Comparison of ENCODE assay signal across 26 cellular contexts in the genomic region with DNA sequence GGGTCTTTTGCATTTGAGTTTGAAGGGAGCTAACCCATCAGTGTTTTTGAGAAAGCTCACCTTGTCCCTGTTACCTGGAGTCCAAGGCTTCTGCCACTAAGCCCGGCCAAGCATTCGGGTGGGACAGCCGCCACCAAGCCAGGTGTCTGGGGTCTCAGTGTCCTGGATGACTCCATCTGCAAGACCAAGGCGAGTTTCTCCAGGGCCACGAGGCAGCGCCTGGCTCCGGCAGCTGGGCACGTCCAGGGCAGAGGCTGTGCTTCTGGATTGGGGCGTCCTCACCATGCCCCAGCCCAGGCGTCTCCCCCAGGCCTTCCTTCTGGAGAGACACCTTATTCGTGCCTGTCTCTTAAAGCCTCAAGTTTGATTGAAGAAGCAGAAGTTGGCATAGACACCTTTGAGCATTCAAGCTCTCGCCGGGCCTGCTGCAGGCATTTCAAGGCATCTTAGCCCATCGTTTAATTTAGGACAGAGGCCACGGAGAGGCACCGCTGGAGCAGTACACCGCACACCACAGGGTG. TPM values are rescaled to one million over a fixed set of nuclear protein-coding genes. Genes with fewer than 3 reads are reported as not detected.
A peak's percentile ranks its signal among the peaks of the same experiment; 100 is the strongest.
DNase-seq lines count a peak whose midpoint lies in the region; ATAC-seq and TF ChIP-seq lines count a peak whose summit lies in the region.
"Had no signal": no experiment of that assay in that cellular context is flagged by ENCODE, and none has a peak within 500 bp of the region (broad histone marks: within the 10 kb centered on the region; RNA-seq: fewer than 3 reads in every experiment).

No MANE protein-coding gene starts in this region.

- dilution Hi-C loops in mammary epithelial cell (cut with HindIII; ENCODE audit: low sequenced_read_pairs), result no loop called here

- peaks cover 0 to 19% of the 10 kb centered on the region in 2 donors for H3K4me1 ChIP-seq in breast epithelium
- H3K4me1 ChIP-seq in mammary epithelial cell (ENCODE audit: insufficient read depth, low read length), result no peaks in the 10 kb centered on the region
- H3K4me1 ChIP-seq in osteoblast (ENCODE audit: insufficient read depth, low read length), result peaks cover 5% of the 10 kb centered on the region
- no peaks in the 10 kb centered on the region for H3K4me1 ChIP-seq in urinary bladder (ENCODE audit: insufficient read depth)
- H3K4me1 ChIP-seq in sigmoid colon, result peaks cover 0 to 17% (median 12%) of the 10 kb centered on the region in 4 donors

- no TSS peak for BruUV-seq in mammary epithelial cell (replicated peaks; lab: Mats Ljungman, UMichigan)

- no peak overlapping the region for H2AFZ ChIP-seq in mammary epithelial cell (ENCODE audit: low read depth, low read length)
- no peak overlapping the region for H2AFZ ChIP-seq in osteoblast (ENCODE audit: low read length)

- intact Hi-C loops in breast epithelium (cut with DNase I; ENCODE audit: low total_unique reads), result loop anchor here (5.0 kb wide), 1 partner anchor 235 kb away; no protein-coding TSS in a partner anchor
- intact Hi-C loops in mammary epithelial cell (cut with micrococcal nuclease), result loop anchor here (1.0 to 5.0 kb wide), 3 partner anchors 45 to 235 kb away; no protein-coding TSS in a partner anchor
- intact Hi-C loops in sigmoid colon (cut with DNase I), result loop anchor here (1.0 to 2.0 kb wide), 3 partner anchors 49 to 233 kb away; no protein-coding TSS in a partner anchor

- H3K4me1 Mint-ChIP-seq in chondrocyte (ENCODE audit: low read depth), result no peaks in the 10 kb centered on the region
- peaks cover 5% of the 10 kb centered on the region for H3K4me1 Mint-ChIP-seq in stimulated activated memory B cell treated with anti-CD40 and anti-IgM and Interleukin-4, amounts not matched to agents 10 μg/mL and 1 μg/mL and 100 μg/mL, for 72 hours
- H3K4me1 Mint-ChIP-seq: activated CD4-positive, alpha-beta memory T cell treated with anti-CD3 and anti-CD28 coated beads, Interleukin-2, amount 10 ng/mL, durations not matched to agents 7 days and 5 days; activated naive CD4-positive, alpha-beta T cell treated with anti-CD3 and anti-CD28 coated beads, Interleukin-2, amount 10 ng/mL, durations not matched to agents 7 days and 5 days; CD4-positive, alpha-beta memory T cell had no signal

- H3K9me3 ChIP-seq in breast epithelium (no peaks in the 10 kb centered on the region), mammary epithelial cell (replicated peaks; ENCODE audit: insufficient read depth, low read length) (no peaks in the 10 kb centered on the region), osteoblast (ENCODE audit: low read depth, low read length) (no peaks in the 10 kb centered on the region), sigmoid colon (no peaks in the 10 kb centered on the region)
- H3K9me3 ChIP-seq: left lung, neutrophil had no signal

- no peak overlapping the region for H3K27ac Mint-ChIP-seq in chondrocyte (ENCODE audit: unreplicated experiment)
- H3K27ac Mint-ChIP-seq in stimulated activated memory B cell treated with anti-CD40 and anti-IgM and Interleukin-4, amounts not matched to agents 10 μg/mL and 1 μg/mL and 100 μg/mL, for 72 hours, result no peak overlapping the region
- H3K27ac Mint-ChIP-seq: activated CD4-positive, alpha-beta memory T cell treated with anti-CD3 and anti-CD28 coated beads, Interleukin-2, amount 10 ng/mL, durations not matched to agents 7 days and 5 days; activated naive CD4-positive, alpha-beta T cell treated with anti-CD3 and anti-CD28 coated beads, Interleukin-2, amount 10 ng/mL, durations not matched to agents 7 days and 5 days; activated T-helper 1 cell treated with anti-CD3 and anti-CD28 coated beads, Interleukin-12 subunit alpha, Interleukin-12 subunit beta, Interleukin-2, Interleukin-4 antibody, amounts not matched to agents 30 ng/mL and 10 ng/mL and 1 ng/mL, durations not matched to agents 14 hours and 24 hours and 36 hours; CD4-positive, alpha-beta memory T cell; mesothelial cell of epicardium had no signal

- WGBS in mammary epithelial cell (ENCODE audit: low coverage, missing lambda C conversion rate), result 89% methylated on average over 16 of the region's 17 CpGs
- WGBS in urinary bladder, result 74% methylated on average over 17 of the region's 17 CpGs
- 87 to 91% methylated on average over 17 of the region's 17 CpGs for WGBS in sigmoid colon, 2 donors

- no peaks in the 10 kb centered on the region for H3K9me3 Mint-ChIP-seq in chondrocyte (ENCODE audit: low read depth)
- peaks cover 2% of the 10 kb centered on the region for H3K9me3 Mint-ChIP-seq in stimulated activated memory B cell treated with anti-CD40 and anti-IgM and Interleukin-4, amounts not matched to agents 10 μg/mL and 1 μg/mL and 100 μg/mL, for 72 hours
- H3K9me3 Mint-ChIP-seq: activated CD4-positive, alpha-beta memory T cell treated with anti-CD3 and anti-CD28 coated beads, Interleukin-2, amount 10 ng/mL, durations not matched to agents 7 days and 5 days; activated naive CD4-positive, alpha-beta T cell treated with anti-CD3 and anti-CD28 coated beads, Interleukin-2, amount 10 ng/mL, durations not matched to agents 7 days and 5 days; activated T-helper 1 cell treated with anti-CD3 and anti-CD28 coated beads, Interleukin-12 subunit alpha, Interleukin-12 subunit beta, Interleukin-2, Interleukin-4 antibody, amounts not matched to agents 30 ng/mL and 10 ng/mL and 1 ng/mL, durations not matched to agents 14 hours and 24 hours and 36 hours; CD4-positive, alpha-beta memory T cell; mesothelial cell of epicardium had no signal

- H3K36me3 Mint-ChIP-seq in chondrocyte (ENCODE audit: low read depth), result no peaks in the 10 kb centered on the region
- H3K36me3 Mint-ChIP-seq in stimulated activated memory B cell treated with anti-CD40 and anti-IgM and Interleukin-4, amounts not matched to agents 10 μg/mL and 1 μg/mL and 100 μg/mL, for 72 hours, result no peaks in the 10 kb centered on the region
- H3K36me3 Mint-ChIP-seq: activated naive CD4-positive, alpha-beta T cell treated with anti-CD3 and anti-CD28 coated beads, Interleukin-2, amount 10 ng/mL, durations not matched to agents 7 days and 5 days; CD4-positive, alpha-beta memory T cell; mesothelial cell of epicardium had no signal

- ATAC-seq in stimulated activated memory B cell treated with anti-CD40 and anti-IgM and Interleukin-4, amounts not matched to agents 10 μg/mL and 1 μg/mL and 100 μg/mL, for 72 hours, result no peak

- TF ChIP-seq EP300 in sigmoid colon (IDR thresholded peaks at IDR 0.05), result no peak

- CTCF ChIA-PET in mammary epithelial cell (lab: Charles Lee; ENCODE audit: low non-redundant PET), result interaction anchor here (0.6 to 1.3 kb wide), 2 partner anchors 60 to 215 kb away, joined by 13 to 41 read pairs; no protein-coding TSS in a partner anchor

- H3K36me3 ChIP-seq in breast epithelium (no peaks in the 10 kb centered on the region), mammary epithelial cell (ENCODE audit: insufficient read depth, low read length) (no peaks in the 10 kb centered on the region), osteoblast (ENCODE audit: insufficient read depth, low read length) (peaks cover 54% of the 10 kb centered on the region), urinary bladder (ENCODE audit: insufficient read depth) (no peaks in the 10 kb centered on the region), sigmoid colon (no peaks in the 10 kb centered on the region)
- H3K36me3 ChIP-seq: neutrophil had no signal

- H3K27ac ChIP-seq in breast epithelium, result peak overlapping the region; percentile 66 to 80
- no peak overlapping the region for H3K27ac ChIP-seq in mammary epithelial cell (ENCODE audit: insufficient read depth, low read depth, low read length)
- peak overlapping the region; percentile 66 for H3K27ac ChIP-seq in osteoblast (ENCODE audit: low read depth, low read length)
- H3K27ac ChIP-seq in urinary bladder (ENCODE audit: low read depth), result peak overlapping the region; percentile 14
- H3K27ac ChIP-seq in sigmoid colon, result peak overlapping the region in 2 of 4 donors; percentile 29 to 30
- H3K27ac ChIP-seq: neutrophil had no signal

- H3K27me3 ChIP-seq in breast epithelium (no peaks in the 10 kb centered on the region), mammary epithelial cell (ENCODE audit: insufficient read depth, low read length) (no peaks in the 10 kb centered on the region), osteoblast (ENCODE audit: insufficient read depth, low read length) (no peaks in the 10 kb centered on the region), sigmoid colon (no peaks in the 10 kb centered on the region)
- H3K27me3 ChIP-seq: left lung had no signal

- no peak for DNase-seq in breast epithelium (ENCODE audit: low spot score in 2 of 2)
- DNase-seq in mammary epithelial cell, result no peak
- DNase-seq in chondrocyte (ENCODE audit: low spot score), result peak; percentile 70
- no peak for DNase-seq in osteoblast (ENCODE audit: insufficient read length, low spot score, missing footprints)
- DNase-seq in NCI-H748 (lab: John Stamatoyannopoulos, UW; ENCODE audit: unreplicated experiment), result no peak
- DNase-seq in sigmoid colon, result no peak

- H3K4me3 ChIP-seq in breast epithelium, result no peak overlapping the region
- H3K4me3 ChIP-seq in mammary epithelial cell (replicated peaks in 1 of 3; ENCODE audit: insufficient read depth in 1 of 3, low read depth in 2 of 3, low read length in 3 of 3), result no peak overlapping the region
- no peak overlapping the region for H3K4me3 ChIP-seq in osteoblast (ENCODE audit: insufficient read depth, low read length)
- H3K4me3 ChIP-seq in urinary bladder (ENCODE audit: low read depth, low read length), result no peak overlapping the region
- no peak overlapping the region for H3K4me3 ChIP-seq in sigmoid colon
- H3K4me3 ChIP-seq: left lung had no signal

- no peaks in the 10 kb centered on the region for H3K27me3 Mint-ChIP-seq in chondrocyte (ENCODE audit: low read depth)
- H3K27me3 Mint-ChIP-seq in stimulated activated memory B cell treated with anti-CD40 and anti-IgM and Interleukin-4, amounts not matched to agents 10 μg/mL and 1 μg/mL and 100 μg/mL, for 72 hours, result peaks cover 32% of the 10 kb centered on the region

- H3K79me2 ChIP-seq in mammary epithelial cell (ENCODE audit: insufficient read depth, low read length) (no peaks in the 10 kb centered on the region), osteoblast (ENCODE audit: insufficient read depth, low read length) (peaks cover 79% of the 10 kb centered on the region)

- H4K20me1 ChIP-seq in mammary epithelial cell (ENCODE audit: insufficient read depth, low read length) (no peaks in the 10 kb centered on the region), osteoblast (ENCODE audit: insufficient read depth, low read length) (peaks cover 3% of the 10 kb centered on the region)

- in situ Hi-C loops in mammary epithelial cell (cut with MboI; ENCODE audit: low sequenced_read_pairs in 2 of 2), result loop anchor here (5.0 kb wide), 1 partner anchor 60 kb away; no protein-coding TSS in a partner anchor

- no peak for TF ChIP-seq CTCF in breast epithelium (IDR thresholded peaks at IDR 0.05)
- no peak for TF ChIP-seq CTCF in mammary epithelial cell (conservative IDR thresholded peaks at IDR 0.05 in 1 of 2, IDR thresholded peaks at IDR 0.05 in 1 of 2; ENCODE audit: extremely low read depth in 1 of 2, insufficient read depth in 1 of 2, low read depth in 1 of 2, low read length in 2 of 2)
- no peak for TF ChIP-seq CTCF in chondrocyte (IDR thresholded peaks at IDR 0.05)
- TF ChIP-seq CTCF in osteoblast (IDR thresholded peaks at IDR 0.05; ENCODE audit: extremely low read depth, low read depth, low read length), result no peak
- no peak for TF ChIP-seq CTCF in sigmoid colon (IDR thresholded peaks at IDR 0.05)

- H3K4me3 Mint-ChIP-seq in chondrocyte (ENCODE audit: unreplicated experiment), result no peak overlapping the region
- H3K4me3 Mint-ChIP-seq in stimulated activated memory B cell treated with anti-CD40 and anti-IgM and Interleukin-4, amounts not matched to agents 10 μg/mL and 1 μg/mL and 100 μg/mL, for 72 hours, result no peak overlapping the region
- H3K4me3 Mint-ChIP-seq: activated CD4-positive, alpha-beta memory T cell treated with anti-CD3 and anti-CD28 coated beads, Interleukin-2, amount 10 ng/mL, durations not matched to agents 7 days and 5 days; activated naive CD4-positive, alpha-beta T cell treated with anti-CD3 and anti-CD28 coated beads, Interleukin-2, amount 10 ng/mL, durations not matched to agents 7 days and 5 days; activated T-helper 1 cell treated with anti-CD3 and anti-CD28 coated beads, Interleukin-12 subunit alpha, Interleukin-12 subunit beta, Interleukin-2, Interleukin-4 antibody, amounts not matched to agents 30 ng/mL and 10 ng/mL and 1 ng/mL, durations not matched to agents 14 hours and 24 hours and 36 hours; CD4-positive, alpha-beta memory T cell; mesothelial cell of epicardium had no signal

- no peak overlapping the region for H3K9ac ChIP-seq in mammary epithelial cell (ENCODE audit: insufficient read depth, low read length)

- no peak overlapping the region for H3K4me2 ChIP-seq in mammary epithelial cell (ENCODE audit: insufficient read depth, low read depth, low read length)
- no peak overlapping the region for H3K4me2 ChIP-seq in osteoblast (ENCODE audit: insufficient read depth, low read length)

- TF ChIP-seq POLR2A in breast epithelium (IDR thresholded peaks at IDR 0.05) (no peak), sigmoid colon (IDR thresholded peaks at IDR 0.05) (no peak)

RNA-seq across cellular contexts. Expression of gene MLPH, which starts 24.9 kb away (rescaled TPM):
- total RNA-seq in breast epithelium, result 100 to 1,000 TPM in 2 of 3 donors, 10 to 100 TPM in 1; 15.5 to 242 (median 223) TPM
- 1 to 10 TPM; 2.8 to 7.2 TPM for total RNA-seq in mammary epithelial cell
- 16.1 TPM for polyA plus RNA-seq in mammary epithelial cell
- 24.1 TPM for polyA minus RNA-seq in mammary epithelial cell
- 3.7 to 6.1 TPM (median 5.6 TPM) in 3 replicates for total RNA-seq in chondrocyte
- 25.7 and 32.1 TPM in 2 replicates for total RNA-seq in osteoblast
- total RNA-seq in urinary bladder, result 11.7 TPM
- 14.2 TPM for polyA plus RNA-seq in urinary bladder
- total RNA-seq in sigmoid colon, result 10 to 100 TPM in 1 of 4 donors, 1 to 10 TPM in 3; 1.8 to 21.9 (median 4.6) TPM
- 10 to 100 TPM; 45.0 to 79.3 (median 56.2) TPM for polyA plus RNA-seq in sigmoid colon
- total RNA-seq: activated CD4-positive, alpha-beta memory T cell treated with anti-CD3 and anti-CD28 coated beads, Interleukin-2, amount 10 ng/mL, durations not matched to agents 7 days and 5 days; activated T-helper 1 cell treated with anti-CD3 and anti-CD28 coated beads, Interleukin-12 subunit alpha, Interleukin-12 subunit beta, Interleukin-2, Interleukin-4 antibody, amounts not matched to agents 30 ng/mL and 10 ng/mL and 1 ng/mL, durations not matched to agents 14 hours and 24 hours and 36 hours; CD4-positive, alpha-beta memory T cell; HT1080; OCI-LY7; T-helper 2 cell treated with Interferon-gamma antibody and Interleukin-4, amounts not matched to agents 100 ng/mL and 5 ng/mL, for 36 hours had no signal
- polyA plus RNA-seq: CD4-positive, alpha-beta memory T cell had no signal

RNA-seq across cellular contexts. Expression of gene PRLH, which starts 54.4 kb away (rescaled TPM):
- not detected for total RNA-seq in breast epithelium
- not detected for total RNA-seq in mammary epithelial cell
- polyA plus RNA-seq in mammary epithelial cell, result not detected
- polyA minus RNA-seq in mammary epithelial cell, result not detected
- total RNA-seq in chondrocyte, result not detected in 3 replicates
- total RNA-seq in osteoblast, result not detected in 2 replicates
- total RNA-seq in urinary bladder, result not detected
- polyA plus RNA-seq in urinary bladder, result not detected
- total RNA-seq in sigmoid colon, result not detected
- not detected for polyA plus RNA-seq in sigmoid colon
- total RNA-seq: A172; activated CD4-positive, alpha-beta memory T cell treated with anti-CD3 and anti-CD28 coated beads, Interleukin-2, amount 10 ng/mL, durations not matched to agents 7 days and 5 days; activated T-helper 1 cell treated with anti-CD3 and anti-CD28 coated beads, Interleukin-12 subunit alpha, Interleukin-12 subunit beta, Interleukin-2, Interleukin-4 antibody, amounts not matched to agents 30 ng/mL and 10 ng/mL and 1 ng/mL, durations not matched to agents 14 hours and 24 hours and 36 hours; bronchial epithelial cell; CD4-positive, alpha-beta memory T cell; Daoy; H4; HT1080; left lung; M059J; mesothelial cell of epicardium; NCI-H460; OCI-LY7; posterior vena cava; T-helper 2 cell treated with Interferon-gamma antibody and Interleukin-4, amounts not matched to agents 100 ng/mL and 5 ng/mL, for 36 hours; ureter had no signal
- polyA plus RNA-seq: CD4-positive, alpha-beta memory T cell had no signal
